2 cellular contexts compared by ENCODE assay signal in the genomic region with DNA sequence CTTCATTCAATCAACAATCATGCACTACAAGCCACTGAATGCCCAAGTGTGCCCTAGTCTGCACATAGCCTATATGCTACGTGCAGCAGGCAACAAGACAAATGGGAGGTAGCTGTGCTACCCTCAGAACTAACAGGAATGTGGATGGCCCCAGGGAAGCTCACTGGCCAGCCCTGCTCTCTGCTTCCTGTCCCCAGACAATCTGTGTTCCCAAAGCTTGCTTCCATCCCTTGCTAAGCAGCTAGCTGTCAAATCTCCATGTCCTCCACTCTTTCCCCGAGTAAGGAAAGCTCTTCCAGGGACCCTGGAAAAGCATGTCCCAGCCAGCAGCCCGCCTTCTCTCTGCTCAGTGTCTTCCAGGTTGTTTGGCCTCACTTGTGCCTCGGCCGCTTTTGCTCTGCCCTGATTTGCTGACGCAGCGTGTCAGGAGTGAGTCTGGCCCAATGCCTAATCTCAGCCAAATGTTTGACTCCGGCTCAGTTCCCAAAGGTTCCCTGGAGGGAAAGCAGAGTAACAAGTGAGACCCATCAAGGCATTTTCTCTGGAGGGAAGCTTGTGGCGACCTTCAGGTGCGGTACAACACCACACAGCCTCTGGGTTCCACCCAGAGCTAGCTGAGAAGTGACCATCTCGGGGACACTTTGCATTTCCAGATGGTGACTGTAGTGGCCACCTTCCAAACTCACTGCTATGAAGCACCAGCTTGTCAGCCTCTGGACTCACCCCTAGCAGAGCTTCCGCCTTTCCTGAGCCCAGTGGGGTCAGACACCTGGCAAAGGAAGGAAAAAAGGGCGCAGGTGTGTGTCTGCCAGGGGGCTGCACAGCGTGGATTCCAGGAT.
TF ChIP-seq lines count a peak whose summit lies in the region.

No MANE protein-coding gene starts in this region.

TF ChIP-seq in HEK293, 187 proteins besides CTCF, POLR2A, EP300 and RAD21 (continued from another document):
- TF ChIP-seq ZBTB21 (tag by site-specific recombination; IDR thresholded peaks at IDR 0.05) (no peak), ZEB2 (tag by site-specific recombination; IDR thresholded peaks at IDR 0.05) (no peak), TCF7L2 (IDR thresholded peaks at IDR 0.05; ENCODE audit: borderline replicate concordance, low read depth, low read length) (no peak), TRIM28 (IDR thresholded peaks at IDR 0.05; ENCODE audit: borderline replicate concordance, low read length) (peak; percentile 60; the same call in 1 of the 2 replicates), ZBTB20 (tag by site-specific recombination; IDR thresholded peaks at IDR 0.05) (0 out of 2 replicates have a peak, but pooled peaks have one; percentile 17), PBX3 (CRISPR knock-in tag; IDR thresholded peaks at IDR 0.05) (no peak), ZNF670 (tag by site-specific recombination; IDR thresholded peaks at IDR 0.05; ENCODE audit: low read depth) (no peak), ZNF274 (IDR thresholded peaks at IDR 0.05; ENCODE audit: low read length) (no peak), ZNF274 (tag by site-specific recombination; IDR thresholded peaks at IDR 0.05; ENCODE audit: borderline replicate concordance) (no peak), ZFHX2 (tag by site-specific recombination; conservative IDR thresholded peaks at IDR 0.05) (no peak), ZNF473 (tag by site-specific recombination; IDR thresholded peaks at IDR 0.05) (no peak), SETDB1 (IDR thresholded peaks at IDR 0.05; ENCODE audit: insufficient read length, low read length) (no peak)

TF ChIP-seq in HepG2, 621 proteins besides CTCF, POLR2A, EP300 and RAD21 (continued from another document):
- TF ChIP-seq ZNF687 (CRISPR knock-in tag; IDR thresholded peaks at IDR 0.05) = peak; percentile 12; the same call in 1 of the 2 replicates
